Comparison of ENCODE assay signal across 30 cellular contexts in genomic region chr5:172373680-172374079, GRCh38.
"Had no signal": no experiment of that assay in that cellular context is flagged by ENCODE, and none has a peak within 500 bp of the region (broad histone marks: within the 10 kb centered on the region; RNA-seq: fewer than 3 reads in every experiment).

No MANE protein-coding gene starts in this region.

- H3K27me3 Mint-ChIP-seq: type B pancreatic cell had no signal

- H3K4me3 Mint-ChIP-seq: naive thymus-derived CD4-positive, alpha-beta T cell; nephron; neural crest cell; stimulated activated memory B cell treated with anti-CD40 and anti-IgM and Interleukin-4, amounts not matched to agents 10 μg/mL and 1 μg/mL and 100 μg/mL, for 72 hours; stimulated activated naive CD8-positive, alpha-beta T cell treated with anti-CD3 and anti-CD28 coated beads, Interleukin-15, amount 100 ng/mL, for 72 hours; type B pancreatic cell had no signal

- H3K4me1 ChIP-seq: heart right ventricle, lower lobe of right lung, pancreas, right atrium auricular region, right lobe of liver, tibial nerve, uterus had no signal

- H3K4me3 ChIP-seq: heart right ventricle, hepatocyte, left lung, lower lobe of right lung, mucosa of descending colon, pancreas, right atrium auricular region, right lobe of liver, smooth muscle cell, tibial nerve, uterus had no signal

- H3K4me1 Mint-ChIP-seq: nephron; neural crest cell; stimulated activated memory B cell treated with anti-CD40 and anti-IgM and Interleukin-4, amounts not matched to agents 10 μg/mL and 1 μg/mL and 100 μg/mL, for 72 hours had no signal

- H2AFZ ChIP-seq: hepatocyte had no signal

- ATAC-seq: heart right ventricle; left cardiac atrium; left lung; lower lobe of right lung; mucosa of descending colon; naive thymus-derived CD4-positive, alpha-beta T cell; pancreas; right lobe of liver; stimulated activated memory B cell treated with anti-CD40 and anti-IgM and Interleukin-4, amounts not matched to agents 10 μg/mL and 1 μg/mL and 100 μg/mL, for 72 hours; stimulated activated naive CD8-positive, alpha-beta T cell treated with anti-CD3 and anti-CD28 coated beads, Interleukin-15, amount 100 ng/mL, for 72 hours had no signal

- FAIRE-seq: keratinocyte, pancreas had no signal

- H3K27me3 ChIP-seq: heart right ventricle, hepatocyte, left lung, pancreas, right atrium auricular region, right lobe of liver, tibial nerve, uterus had no signal

- H3K27ac ChIP-seq: heart right ventricle, hepatocyte, left lung, lower lobe of right lung, pancreas, right atrium auricular region, right lobe of liver, tibial nerve, uterus had no signal

- H3K36me3 ChIP-seq: pancreas, right lobe of liver, uterus had no signal

- H3K36me3 Mint-ChIP-seq: stimulated activated memory B cell treated with anti-CD40 and anti-IgM and Interleukin-4, amounts not matched to agents 10 μg/mL and 1 μg/mL and 100 μg/mL, for 72 hours had no signal

- H3K4me2 ChIP-seq: hepatocyte, smooth muscle cell had no signal

- DNase-seq: heart right ventricle; kidney glomerular epithelial cell; left cardiac atrium; left lung; lower lobe of right lung; mesendoderm; midbrain; mucosa of descending colon; naive thymus-derived CD4-positive, alpha-beta T cell; nucleus accumbens; posterior cingulate gyrus; right lobe of liver; stimulated activated CD4-positive, alpha-beta T cell treated with anti-CD3 and anti-CD28 coated beads, Interleukin-1b, Interleukin-23, amount 100 ng/mL, for 48 hours; stimulated activated CD4-positive, alpha-beta T cell treated with anti-CD3 and anti-CD28 coated beads, Interleukin-2, amount 100 ng/mL, for 48 hours; stimulated activated CD4-positive, alpha-beta T cell treated with anti-CD3 and anti-CD28 coated beads, Interleukin-4, amount 100 ng/mL, for 4 hours; stimulated activated CD8-positive, alpha-beta memory T cell treated with anti-CD3 and anti-CD28 coated beads, Interleukin-4, amount 100 ng/mL, for 48 hours; stimulated activated naive CD4-positive, alpha-beta T cell treated with Interleukin-2 at 50 U/mL for 16 hours; stimulated activated naive CD8-positive, alpha-beta T cell treated with anti-CD3 and anti-CD28 coated beads, Interleukin-15, amount 100 ng/mL, for 72 hours; substantia nigra; uterus had no signal

- H3K79me2 ChIP-seq: hepatocyte had no signal

- H3K27ac Mint-ChIP-seq: naive thymus-derived CD4-positive, alpha-beta T cell; nephron; stimulated activated memory B cell treated with anti-CD40 and anti-IgM and Interleukin-4, amounts not matched to agents 10 μg/mL and 1 μg/mL and 100 μg/mL, for 72 hours; stimulated activated naive CD8-positive, alpha-beta T cell treated with anti-CD3 and anti-CD28 coated beads, Interleukin-15, amount 100 ng/mL, for 72 hours; type B pancreatic cell had no signal
